1 cellular context compared by ENCODE assay signal in the genomic region with DNA sequence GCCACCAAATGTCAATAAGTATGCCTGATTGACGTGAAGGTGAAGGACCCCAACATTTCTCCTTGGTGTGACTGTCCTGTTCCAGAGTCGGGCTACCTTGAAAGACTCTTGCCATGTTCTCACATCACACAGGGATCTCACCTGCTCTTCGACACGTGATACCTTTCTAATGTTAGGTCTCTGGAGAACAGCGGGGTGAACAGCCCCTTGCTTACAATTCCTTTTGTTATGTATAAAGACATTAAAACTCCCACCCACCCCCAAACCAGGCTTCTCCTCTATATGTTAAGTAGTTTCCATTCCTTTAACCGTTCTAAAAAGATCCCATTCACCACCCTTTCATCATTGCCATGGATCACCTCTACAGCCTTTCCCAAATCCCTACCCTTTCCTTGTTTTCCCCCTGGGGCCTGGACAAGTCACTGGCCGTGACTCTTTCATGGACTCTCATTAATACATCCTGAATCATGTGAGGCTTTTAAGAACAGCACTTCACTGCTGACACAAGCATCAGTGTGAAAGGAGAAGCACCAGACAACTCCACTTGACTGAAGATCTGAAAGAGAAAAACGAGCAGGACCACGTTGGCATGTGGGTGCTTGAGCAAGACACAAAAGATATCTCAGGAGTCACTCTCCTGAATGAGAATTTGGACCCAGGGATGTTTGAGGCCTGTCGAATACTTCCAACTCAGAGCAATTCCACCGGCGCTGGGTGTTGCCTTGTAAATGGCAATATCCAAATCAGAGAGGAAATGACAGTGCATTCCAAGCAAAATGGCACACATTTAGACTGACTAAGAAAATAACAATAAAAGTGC.
TF ChIP-seq lines count a peak whose summit lies in the region.

No MANE protein-coding gene starts in this region.

TF ChIP-seq in GM23338, 12 proteins besides CTCF, POLR2A, EP300 and RAD21:
- TF ChIP-seq, protein P1, sequence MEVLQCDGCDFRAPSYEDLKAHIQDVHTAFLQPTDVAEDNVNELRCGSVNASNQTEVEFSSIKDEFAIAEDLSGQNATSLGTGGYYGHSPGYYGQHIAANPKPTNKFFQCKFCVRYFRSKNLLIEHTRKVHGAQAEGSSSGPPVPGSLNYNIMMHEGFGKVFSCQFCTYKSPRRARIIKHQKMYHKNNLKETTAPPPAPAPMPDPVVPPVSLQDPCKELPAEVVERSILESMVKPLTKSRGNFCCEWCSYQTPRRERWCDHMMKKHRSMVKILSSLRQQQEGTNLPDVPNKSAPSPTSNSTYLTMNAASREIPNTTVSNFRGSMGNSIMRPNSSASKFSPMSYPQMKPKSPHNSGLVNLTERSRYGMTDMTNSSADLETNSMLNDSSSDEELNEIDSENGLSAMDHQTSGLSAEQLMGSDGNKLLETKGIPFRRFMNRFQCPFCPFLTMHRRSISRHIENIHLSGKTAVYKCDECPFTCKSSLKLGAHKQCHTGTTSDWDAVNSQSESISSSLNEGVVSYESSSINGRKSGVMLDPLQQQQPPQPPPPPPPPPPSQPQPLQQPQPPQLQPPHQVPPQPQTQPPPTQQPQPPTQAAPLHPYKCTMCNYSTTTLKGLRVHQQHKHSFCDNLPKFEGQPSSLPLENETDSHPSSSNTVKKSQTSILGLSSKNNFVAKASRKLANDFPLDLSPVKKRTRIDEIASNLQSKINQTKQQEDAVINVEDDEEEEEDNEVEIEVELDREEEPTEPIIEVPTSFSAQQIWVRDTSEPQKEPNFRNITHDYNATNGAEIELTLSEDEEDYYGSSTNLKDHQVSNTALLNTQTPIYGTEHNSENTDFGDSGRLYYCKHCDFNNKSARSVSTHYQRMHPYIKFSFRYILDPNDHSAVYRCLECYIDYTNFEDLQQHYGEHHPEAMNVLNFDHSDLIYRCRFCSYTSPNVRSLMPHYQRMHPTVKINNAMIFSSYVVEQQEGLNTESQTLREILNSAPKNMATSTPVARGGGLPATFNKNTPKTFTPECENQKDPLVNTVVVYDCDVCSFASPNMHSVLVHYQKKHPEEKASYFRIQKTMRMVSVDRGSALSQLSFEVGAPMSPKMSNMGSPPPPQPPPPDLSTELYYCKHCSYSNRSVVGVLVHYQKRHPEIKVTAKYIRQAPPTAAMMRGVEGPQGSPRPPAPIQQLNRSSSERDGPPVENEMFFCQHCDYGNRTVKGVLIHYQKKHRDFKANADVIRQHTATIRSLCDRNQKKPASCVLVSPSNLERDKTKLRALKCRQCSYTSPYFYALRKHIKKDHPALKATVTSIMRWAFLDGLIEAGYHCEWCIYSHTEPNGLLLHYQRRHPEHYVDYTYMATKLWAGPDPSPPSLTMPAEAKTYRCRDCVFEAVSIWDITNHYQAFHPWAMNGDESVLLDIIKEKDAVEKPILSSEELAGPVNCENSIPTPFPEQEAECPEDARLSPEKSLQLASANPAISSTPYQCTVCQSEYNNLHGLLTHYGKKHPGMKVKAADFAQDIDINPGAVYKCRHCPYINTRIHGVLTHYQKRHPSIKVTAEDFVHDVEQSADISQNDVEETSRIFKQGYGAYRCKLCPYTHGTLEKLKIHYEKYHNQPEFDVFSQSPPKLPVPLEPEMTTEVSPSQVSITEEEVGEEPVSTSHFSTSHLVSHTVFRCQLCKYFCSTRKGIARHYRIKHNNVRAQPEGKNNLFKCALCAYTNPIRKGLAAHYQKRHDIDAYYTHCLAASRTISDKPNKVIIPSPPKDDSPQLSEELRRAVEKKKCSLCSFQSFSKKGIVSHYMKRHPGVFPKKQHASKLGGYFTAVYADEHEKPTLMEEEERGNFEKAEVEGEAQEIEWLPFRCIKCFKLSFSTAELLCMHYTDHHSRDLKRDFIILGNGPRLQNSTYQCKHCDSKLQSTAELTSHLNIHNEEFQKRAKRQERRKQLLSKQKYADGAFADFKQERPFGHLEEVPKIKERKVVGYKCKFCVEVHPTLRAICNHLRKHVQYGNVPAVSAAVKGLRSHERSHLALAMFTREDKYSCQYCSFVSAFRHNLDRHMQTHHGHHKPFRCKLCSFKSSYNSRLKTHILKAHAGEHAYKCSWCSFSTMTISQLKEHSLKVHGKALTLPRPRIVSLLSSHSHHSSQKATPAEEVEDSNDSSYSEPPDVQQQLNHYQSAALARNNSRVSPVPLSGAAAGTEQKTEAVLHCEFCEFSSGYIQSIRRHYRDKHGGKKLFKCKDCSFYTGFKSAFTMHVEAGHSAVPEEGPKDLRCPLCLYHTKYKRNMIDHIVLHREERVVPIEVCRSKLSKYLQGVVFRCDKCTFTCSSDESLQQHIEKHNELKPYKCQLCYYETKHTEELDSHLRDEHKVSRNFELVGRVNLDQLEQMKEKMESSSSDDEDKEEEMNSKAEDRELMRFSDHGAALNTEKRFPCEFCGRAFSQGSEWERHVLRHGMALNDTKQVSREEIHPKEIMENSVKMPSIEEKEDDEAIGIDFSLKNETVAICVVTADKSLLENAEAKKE (CRISPR knock-in tag; IDR thresholded peaks at IDR 0.05) = no peak
- TF ChIP-seq, protein P2, sequence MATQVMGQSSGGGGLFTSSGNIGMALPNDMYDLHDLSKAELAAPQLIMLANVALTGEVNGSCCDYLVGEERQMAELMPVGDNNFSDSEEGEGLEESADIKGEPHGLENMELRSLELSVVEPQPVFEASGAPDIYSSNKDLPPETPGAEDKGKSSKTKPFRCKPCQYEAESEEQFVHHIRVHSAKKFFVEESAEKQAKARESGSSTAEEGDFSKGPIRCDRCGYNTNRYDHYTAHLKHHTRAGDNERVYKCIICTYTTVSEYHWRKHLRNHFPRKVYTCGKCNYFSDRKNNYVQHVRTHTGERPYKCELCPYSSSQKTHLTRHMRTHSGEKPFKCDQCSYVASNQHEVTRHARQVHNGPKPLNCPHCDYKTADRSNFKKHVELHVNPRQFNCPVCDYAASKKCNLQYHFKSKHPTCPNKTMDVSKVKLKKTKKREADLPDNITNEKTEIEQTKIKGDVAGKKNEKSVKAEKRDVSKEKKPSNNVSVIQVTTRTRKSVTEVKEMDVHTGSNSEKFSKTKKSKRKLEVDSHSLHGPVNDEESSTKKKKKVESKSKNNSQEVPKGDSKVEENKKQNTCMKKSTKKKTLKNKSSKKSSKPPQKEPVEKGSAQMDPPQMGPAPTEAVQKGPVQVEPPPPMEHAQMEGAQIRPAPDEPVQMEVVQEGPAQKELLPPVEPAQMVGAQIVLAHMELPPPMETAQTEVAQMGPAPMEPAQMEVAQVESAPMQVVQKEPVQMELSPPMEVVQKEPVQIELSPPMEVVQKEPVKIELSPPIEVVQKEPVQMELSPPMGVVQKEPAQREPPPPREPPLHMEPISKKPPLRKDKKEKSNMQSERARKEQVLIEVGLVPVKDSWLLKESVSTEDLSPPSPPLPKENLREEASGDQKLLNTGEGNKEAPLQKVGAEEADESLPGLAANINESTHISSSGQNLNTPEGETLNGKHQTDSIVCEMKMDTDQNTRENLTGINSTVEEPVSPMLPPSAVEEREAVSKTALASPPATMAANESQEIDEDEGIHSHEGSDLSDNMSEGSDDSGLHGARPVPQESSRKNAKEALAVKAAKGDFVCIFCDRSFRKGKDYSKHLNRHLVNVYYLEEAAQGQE (IDR thresholded peaks at IDR 0.05; ENCODE audit: unreplicated experiment) = no peak
- TF ChIP-seq ZNF114 (CRISPR knock-in tag; IDR thresholded peaks at IDR 0.05) (no peak), EZH2phosphoT487 (IDR thresholded peaks at IDR 0.05; ENCODE audit: unreplicated experiment) (no peak), EZH2 (IDR thresholded peaks at IDR 0.05; ENCODE audit: low read depth, unreplicated experiment) (no peak), ETS1 (IDR thresholded peaks at IDR 0.05) (no peak), NANOG (IDR thresholded peaks at IDR 0.05; ENCODE audit: borderline replicate concordance) (no peak), CREB1 (CRISPR knock-in tag; IDR thresholded peaks at IDR 0.05; ENCODE audit: low read depth) (no peak), STAT1 (IDR thresholded peaks at IDR 0.05; ENCODE audit: unreplicated experiment) (no peak), POLR2AphosphoS5 (IDR thresholded peaks at IDR 0.05; ENCODE audit: low read depth) (no peak), ZNF331 (CRISPR knock-in tag; IDR thresholded peaks at IDR 0.05; ENCODE audit: low read depth) (no peak), JUNB (IDR thresholded peaks at IDR 0.05; ENCODE audit: unreplicated experiment) (no peak)
